ENCODE assay signal across 8 cellular contexts in genomic region chr1:109484519-109484975, GRCh38. TPM values are rescaled to one million over a fixed set of nuclear protein-coding genes. Genes with fewer than 3 reads are reported as not detected.
A peak's percentile ranks its signal among the peaks of the same experiment; 100 is the strongest.
DNase-seq lines count a peak whose midpoint lies in the region; ATAC-seq and TF ChIP-seq lines count a peak whose summit lies in the region.

No MANE protein-coding gene starts in this region.

- H3K9me3 ChIP-seq in esophagus squamous epithelium, result no peaks in the 10 kb centered on the region

- H3K27ac Mint-ChIP-seq in progenitor cell of endocrine pancreas, result peak overlapping the region; percentile 92

- peaks cover 0 to 28% (median 0%) of the 10 kb centered on the region in 3 donors for H3K36me3 ChIP-seq in esophagus squamous epithelium

- WGBS in esophagus squamous epithelium, 2 donors, result 26 to 33% methylated on average over 13 to 15 of the region's 15 CpGs

- peaks cover 6% of the 10 kb centered on the region for H3K36me3 Mint-ChIP-seq in progenitor cell of endocrine pancreas (ENCODE audit: insufficient read depth)

- H3K4me1 Mint-ChIP-seq in progenitor cell of endocrine pancreas (ENCODE audit: low read depth), result peaks cover 15% of the 10 kb centered on the region

- H3K4me3 ChIP-seq in esophagus squamous epithelium, result peak overlapping the region; percentile 64 to 82 (median 77)

- peaks cover 12 to 27% (median 14%) of the 10 kb centered on the region in 3 donors for H3K4me1 ChIP-seq in esophagus squamous epithelium

- TF ChIP-seq POLR2A in esophagus squamous epithelium (IDR thresholded peaks at IDR 0.05), result no peak

- peaks cover 0 to 19% (median 0%) of the 10 kb centered on the region in 4 donors for H3K27me3 ChIP-seq in esophagus squamous epithelium

- DNase-seq in RWPE1 (ENCODE audit: low spot score) (no peak), esophagus squamous epithelium (lab: John Stamatoyannopoulos, UW) (no peak), progenitor cell of endocrine pancreas (ENCODE audit: low spot score, unreplicated experiment) (no peak), GM19238 (ENCODE audit: insufficient read length, low spot score) (no peak), activated gamma-delta T cell treated with Interleukin-2 at 50 U/mL for 16 hours (no peak)
- no peak for DNase-seq in effector CD8-positive, alpha-beta T cell (lab: John Stamatoyannopoulos, UW)

- peak overlapping the region; percentile 95 for H3K4me3 Mint-ChIP-seq in progenitor cell of endocrine pancreas (ENCODE audit: low read depth)

- intact Hi-C loops in esophagus squamous epithelium (cut with DNase I), result no loop called here

- CTCF ChIA-PET in RWPE1 (lab: Yijun Ruan, JAX), result interaction anchor here (0.7 to 0.8 kb wide), 3 partner anchors 9 to 430 kb away, joined by 3 to 4 read pairs (median 3); no protein-coding TSS in a partner anchor

- H3K27ac ChIP-seq in RWPE1 (peak overlapping the region; percentile 82), esophagus squamous epithelium (peak overlapping the region; percentile 94 to 98 (median 98))

- POLR2A ChIA-PET in RWPE1 (lab: Yijun Ruan, JAX; ENCODE audit: low non-redundant PET), result no interaction called here

- no peaks in the 10 kb centered on the region for H3K9me3 Mint-ChIP-seq in progenitor cell of endocrine pancreas (ENCODE audit: low read depth)

- TF ChIP-seq CTCF in RWPE1 (conservative IDR thresholded peaks at IDR 0.05; ENCODE audit: low read depth) (no peak), esophagus squamous epithelium (IDR thresholded peaks at IDR 0.05) (no peak), progenitor cell of endocrine pancreas (IDR thresholded peaks at IDR 0.05; ENCODE audit: unreplicated experiment) (no peak)

- H3K27me3 Mint-ChIP-seq in progenitor cell of endocrine pancreas, result peaks cover 22% of the 10 kb centered on the region

- ATAC-seq in GM18502 (IDR thresholded peaks at IDR 0.05; ENCODE audit: poor library complexity, unreplicated experiment) (peak; percentile 6), HG03439 (IDR thresholded peaks at IDR 0.05; ENCODE audit: unreplicated experiment) (no peak)

RNA-seq across cellular contexts. Expression of gene ATXN7L2, which starts 0.8 kb away (rescaled TPM):
- total RNA-seq in esophagus squamous epithelium (1 to 10 TPM; 2.1 to 5.9 (median 3.8) TPM), progenitor cell of endocrine pancreas (17.6 and 19.6 TPM in 2 replicates)

RNA-seq across cellular contexts. Expression of gene CYB561D1, which starts 9.3 kb away (rescaled TPM):
- total RNA-seq in esophagus squamous epithelium (10 to 100 TPM in 1 of 4 donors, 1 to 10 TPM in 3; 3.1 to 12.7 (median 7.3) TPM), progenitor cell of endocrine pancreas (11.1 TPM in 2 replicates)

RNA-seq across cellular contexts. Expression of gene SYPL2, which starts 18.2 kb away (rescaled TPM):
- total RNA-seq in esophagus squamous epithelium (under 1 TPM in 3 of 4 donors, not detected in 1; 0.15 to 0.79 (median 0.19) TPM), progenitor cell of endocrine pancreas (0.95 and 1.1 TPM in 2 replicates)

RNA-seq across cellular contexts. Expression of gene AMIGO1, which starts 25.0 kb away (rescaled TPM):
- 1 to 10 TPM in 2 of 4 donors, under 1 TPM in 2; 0.45 to 2.7 (median 1.8) TPM for total RNA-seq in esophagus squamous epithelium
- 7.0 and 7.2 TPM in 2 replicates for total RNA-seq in progenitor cell of endocrine pancreas

RNA-seq across cellular contexts. Expression of gene GPR61, which starts 55.1 kb away (rescaled TPM):
- total RNA-seq in esophagus squamous epithelium, result not detected
- total RNA-seq in progenitor cell of endocrine pancreas, result 0.53 TPM in 1 of 2 replicates, not detected in the other
